Comparison of ENCODE assay signal across 16 cellular contexts in the genomic region with DNA sequence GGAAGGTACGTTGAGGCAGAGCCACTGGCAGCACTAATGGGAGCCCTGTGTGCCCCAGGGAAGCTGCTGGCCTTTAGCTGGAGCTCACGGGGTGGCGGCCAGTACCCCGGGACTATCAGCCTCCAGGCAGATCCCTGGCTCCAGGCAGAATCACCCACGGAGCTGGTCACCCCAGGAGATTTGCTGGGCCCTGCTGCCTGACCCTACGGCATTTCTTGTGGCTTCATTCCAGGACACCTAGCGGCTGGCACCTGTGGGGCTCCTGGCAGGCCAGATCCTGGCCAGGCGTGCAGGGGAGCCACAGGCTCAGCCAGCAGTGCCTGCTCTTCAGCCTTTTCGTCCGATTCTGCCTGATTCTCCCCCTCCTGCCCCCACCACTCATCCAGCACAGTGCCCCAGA. TPM values are rescaled to one million over a fixed set of nuclear protein-coding genes. Genes with fewer than 3 reads are reported as not detected.
DNase-seq lines count a peak whose midpoint lies in the region; ATAC-seq and TF ChIP-seq lines count a peak whose summit lies in the region.
"Had no signal": no experiment of that assay in that cellular context is flagged by ENCODE, and none has a peak within 500 bp of the region (broad histone marks: within the 10 kb centered on the region; RNA-seq: fewer than 3 reads in every experiment).

No MANE protein-coding gene starts in this region.

- peak overlapping the region; percentile 8; the same call in 1 of the 2 replicates for H4K5ac ChIP-seq in IMR-90 (ENCODE audit: low read depth, low read length)

- peak overlapping the region; percentile 64; the same call in 1 of the 2 replicates for H3K4ac ChIP-seq in IMR-90 (ENCODE audit: low read depth, low read length)

- no peak overlapping the region for H3K56ac ChIP-seq in IMR-90 (ENCODE audit: extremely low read depth, insufficient read depth, low read length)

- H2BK120ac ChIP-seq in IMR-90 (ENCODE audit: low read depth, low read length) = peak overlapping the region; percentile 49

- H3K79me2 ChIP-seq in mammary epithelial cell (ENCODE audit: insufficient read depth, low read length) = no peaks in the 10 kb centered on the region

- H2AK9ac ChIP-seq in IMR-90 (replicated peaks; ENCODE audit: low read depth, low read length, poor library complexity) = no peak overlapping the region

- no peaks in the 10 kb centered on the region for H3K36me3 ChIP-seq in BLaER1 treated with 17β-estradiol and CSF1 and Interleukin-3, amounts not matched to agents 10 nM and 100 nM
- H3K36me3 ChIP-seq in IMR-90 (ENCODE audit: control insufficient read depth, insufficient read depth, low read length) = no peaks in the 10 kb centered on the region
- no peaks in the 10 kb centered on the region for H3K36me3 ChIP-seq in mammary epithelial cell (ENCODE audit: insufficient read depth, low read length)
- H3K36me3 ChIP-seq in mucosa of descending colon (ENCODE audit: low read depth) = no peaks in the 10 kb centered on the region
- H3K36me3 ChIP-seq: heart left ventricle, neutrophil had no signal

- no peak overlapping the region; the same call in 1 of the 2 replicates for H2AK5ac ChIP-seq in IMR-90 (ENCODE audit: low read depth, low read length)

- dilution Hi-C loops in IMR-90 (cut with HindIII; ENCODE audit: low sequenced_read_pairs, unreplicated experiment) = no loop called here
- dilution Hi-C loops in mammary epithelial cell (cut with HindIII; ENCODE audit: low sequenced_read_pairs) = no loop called here

- peak overlapping the region in 1 of 2 experiments; percentile 82; a peak in 2 of 4 replicates for H4K8ac ChIP-seq in IMR-90 (ENCODE audit: low read depth in 2 of 2, low read length in 2 of 2)

- H3K27me3 ChIP-seq in BLaER1 treated with 17β-estradiol and CSF1 and Interleukin-3, amounts not matched to agents 10 nM and 100 nM = peaks cover 0 to 33% (median 11%) of the 10 kb centered on the region in 11 experiments; a peak in 15 of 22 replicates
- H3K27me3 ChIP-seq in IMR-90 (ENCODE audit: control insufficient read depth, insufficient read depth, low read length) (peaks cover 6% of the 10 kb centered on the region), mammary epithelial cell (ENCODE audit: insufficient read depth, low read length) (no peaks in the 10 kb centered on the region)

- CTCF ChIA-PET in IMR-90 (lab: Yijun Ruan, JAX) (interaction anchor here (2.2 kb wide), 1 partner anchor 11 kb away, joined by 8 read pairs; no protein-coding TSS in a partner anchor), mammary epithelial cell (lab: Charles Lee; ENCODE audit: low non-redundant PET) (no interaction called here)

- peaks cover 42 to 84% (median 80%) of the 10 kb centered on the region in 10 experiments for H3K4me1 ChIP-seq in BLaER1 treated with 17β-estradiol and CSF1 and Interleukin-3, amounts not matched to agents 10 nM and 100 nM
- H3K4me1 ChIP-seq in IMR-90 (ENCODE audit: control insufficient read depth, insufficient read depth, low read length) (peaks cover 12% of the 10 kb centered on the region), mammary epithelial cell (ENCODE audit: insufficient read depth, low read length) (peaks cover 67% of the 10 kb centered on the region), mucosa of descending colon (ENCODE audit: low read depth) (no peaks in the 10 kb centered on the region)

- H4K20me1 ChIP-seq in BLaER1 treated with 17β-estradiol and CSF1 and Interleukin-3, amounts not matched to agents 10 nM and 100 nM = peaks cover 0 to 14% (median 0%) of the 10 kb centered on the region in 11 experiments; a peak in 3 of 22 replicates
- H4K20me1 ChIP-seq in IMR-90 (ENCODE audit: insufficient read depth, low read length) (no peaks in the 10 kb centered on the region), mammary epithelial cell (ENCODE audit: insufficient read depth, low read length) (no peaks in the 10 kb centered on the region)

- no peak overlapping the region; the same call in 1 of the 2 replicates for H3K14ac ChIP-seq in IMR-90 (replicated peaks; ENCODE audit: low read depth, low read length)

- H3K4me3 ChIP-seq in BLaER1 treated with 17β-estradiol and CSF1 and Interleukin-3, amounts not matched to agents 10 nM and 100 nM = no peak overlapping the region
- no peak overlapping the region for H3K4me3 ChIP-seq in IMR-90 (ENCODE audit: insufficient read depth, low read depth, low read length)
- H3K4me3 ChIP-seq in mammary epithelial cell (replicated peaks in 1 of 3; ENCODE audit: insufficient read depth in 1 of 3, low read depth in 2 of 3, low read length in 3 of 3) = no peak overlapping the region
- H3K4me3 ChIP-seq in mucosa of descending colon = no peak overlapping the region
- H3K4me3 ChIP-seq: heart left ventricle had no signal

- in situ Hi-C loops in IMR-90 (cut with MboI; ENCODE audit: low sequenced_read_pairs) = no loop called here
- in situ Hi-C loops in mammary epithelial cell (cut with MboI; ENCODE audit: low sequenced_read_pairs in 2 of 2) = no loop called here

- POLR2A ChIA-PET in IMR-90 (lab: Charles Lee; ENCODE audit: unreplicated experiment) = no interaction called here

- H3K18ac ChIP-seq in IMR-90 (ENCODE audit: low read depth, low read length) = no peak overlapping the region

- TF ChIP-seq POLR2A in IMR-90 (IDR thresholded peaks at IDR 0.05; ENCODE audit: low read depth, low read length) = no peak

- H2BK5ac ChIP-seq in IMR-90 (ENCODE audit: low read depth, low read length, poor library complexity, severe bottlenecking) = no peak overlapping the region

- H3K9ac ChIP-seq in BLaER1 treated with 17β-estradiol and CSF1 and Interleukin-3, amounts not matched to agents 10 nM and 100 nM = peak overlapping the region in 3 of 11 experiments; percentile 23 to 45 (median 25); a peak in 3 of 22 replicates
- H3K9ac ChIP-seq in IMR-90 (ENCODE audit: low read depth, low read length) (no peak overlapping the region), mammary epithelial cell (ENCODE audit: insufficient read depth, low read length) (no peak overlapping the region)

- no peak overlapping the region for H3K27ac ChIP-seq in BLaER1 treated with 17β-estradiol and CSF1 and Interleukin-3, amounts not matched to agents 10 nM and 100 nM
- H3K27ac ChIP-seq in IMR-90 (ENCODE audit: insufficient read depth, low read length) (no peak overlapping the region), mammary epithelial cell (ENCODE audit: insufficient read depth, low read depth, low read length) (no peak overlapping the region)
- H3K27ac ChIP-seq: heart left ventricle, neutrophil had no signal

- WGBS in IMR-90 (ENCODE audit: extremely low coverage in 2 of 2, insufficient read length in 1 of 2), 2 experiments = 79% methylated on average over 8 of the region's 10 CpGs; no CpG with 5 or more reads in 1 of the 2 experiments
- 50% methylated on average over 6 of the region's 10 CpGs for WGBS in mammary epithelial cell (ENCODE audit: low coverage, missing lambda C conversion rate)

- DNase-seq in IMR-90 (no peak), mammary epithelial cell (no peak), mucosa of descending colon (peak in 2 of 3 donors; percentile 17 to 28), NCI-H526 treated with DMSO at 0.1 percent for 48 hours (lab: John Stamatoyannopoulos, UW) (no peak), GM19240 (ENCODE audit: insufficient read length, low spot score) (no peak), cerebellum (ENCODE audit: low spot score) (no peak)
- DNase-seq: heart left ventricle, PC-3 had no signal

- intact Hi-C loops in IMR-90 (cut with micrococcal nuclease) = no loop called here
- intact Hi-C loops in mammary epithelial cell (cut with micrococcal nuclease) = no loop called here
- intact Hi-C loops in mucosa of descending colon (cut with DNase I, micrococcal nuclease) = no loop called here

- TF ChIP-seq CTCF in IMR-90 (conservative IDR thresholded peaks at IDR 0.05; ENCODE audit: low read depth, low read length) = no peak
- TF ChIP-seq CTCF in mammary epithelial cell (conservative IDR thresholded peaks at IDR 0.05 in 1 of 2, IDR thresholded peaks at IDR 0.05 in 1 of 2; ENCODE audit: extremely low read depth in 1 of 2, insufficient read depth in 1 of 2, low read depth in 1 of 2, low read length in 2 of 2) = peak; percentile 8 to 33
- no peak for TF ChIP-seq CTCF in mucosa of descending colon (IDR thresholded peaks at IDR 0.05)

- peak overlapping the region; percentile 43; the same call in 2 of the 3 replicates for H2BK15ac ChIP-seq in IMR-90 (ENCODE audit: low read depth, low read length)

- peak overlapping the region; percentile 52 for H2BK20ac ChIP-seq in IMR-90 (ENCODE audit: low read depth, low read length)

- BruUV-seq in IMR-90 (replicated peaks; lab: Mats Ljungman, UMichigan) (no TSS peak), mammary epithelial cell (replicated peaks; lab: Mats Ljungman, UMichigan) (no TSS peak)

- no peaks in the 10 kb centered on the region for H3K79me1 ChIP-seq in IMR-90 (ENCODE audit: low read depth in 1 of 2, low read length in 2 of 2)

- no peak for TF ChIP-seq RAD21 in IMR-90 (IDR thresholded peaks at IDR 0.05; ENCODE audit: low read length)

- H3K9me3 ChIP-seq in BLaER1 treated with 17β-estradiol and CSF1 and Interleukin-3, amounts not matched to agents 10 nM and 100 nM (replicated peaks in 1 of 11) = no peaks in the 10 kb centered on the region
- no peaks in the 10 kb centered on the region for H3K9me3 ChIP-seq in IMR-90 (ENCODE audit: control insufficient read depth, insufficient read depth, low read length)
- H3K9me3 ChIP-seq in mammary epithelial cell (replicated peaks; ENCODE audit: insufficient read depth, low read length) = no peaks in the 10 kb centered on the region
- H3K9me3 ChIP-seq in mucosa of descending colon = no peaks in the 10 kb centered on the region
- H3K9me3 ChIP-seq: heart left ventricle, neutrophil had no signal

- peak overlapping the region; percentile 80 to 97 (median 91); a peak in 21 of 22 replicates for H3K4me2 ChIP-seq in BLaER1 treated with 17β-estradiol and CSF1 and Interleukin-3, amounts not matched to agents 10 nM and 100 nM
- no peak overlapping the region for H3K4me2 ChIP-seq in IMR-90 (ENCODE audit: low read depth, low read length)
- no peak overlapping the region for H3K4me2 ChIP-seq in mammary epithelial cell (ENCODE audit: insufficient read depth, low read depth, low read length)

- ATAC-seq in IMR-90 (ENCODE audit: low read depth) (no peak), mucosa of descending colon (no peak), HG03457 (IDR thresholded peaks at IDR 0.05; ENCODE audit: unreplicated experiment) (no peak)
- ATAC-seq: heart left ventricle, PC-3, sciatic nerve had no signal

- no peak overlapping the region for H3K23ac ChIP-seq in IMR-90 (ENCODE audit: low read depth, low read length)

- peaks cover 16% of the 10 kb centered on the region; the same call in 1 of the 2 replicates for H3K9me1 ChIP-seq in IMR-90 (ENCODE audit: insufficient read depth, low read length)

- H2AFZ ChIP-seq in IMR-90 (replicated peaks; ENCODE audit: low read length, poor library complexity) (no peak overlapping the region), mammary epithelial cell (ENCODE audit: low read depth, low read length) (no peak overlapping the region)

- peak overlapping the region; percentile 72 for H4K91ac ChIP-seq in IMR-90 (ENCODE audit: insufficient read depth, low read depth, low read length)

RNA-seq across cellular contexts. Expression of gene PADI1, which starts 7.1 kb away (rescaled TPM):
- total RNA-seq in IMR-90 (2012; rRNA removed) = not detected in 2 replicates
- 0.13 and 0.17 TPM in 2 replicates for polyA plus RNA-seq in IMR-90 (2012; rRNA removed)
- 0.04 TPM in 1 of 2 replicates, not detected in the other for polyA plus RNA-seq in IMR-90 (2012; cell fraction: cytosol; rRNA removed)
- polyA plus RNA-seq in IMR-90 (2012; cell fraction: nucleus; rRNA removed; ENCODE audit: low replicate concordance) = 0.14 and 0.21 TPM in 2 replicates
- under 1 TPM; 0.17 to 0.40 TPM for total RNA-seq in mammary epithelial cell
- polyA plus RNA-seq in mammary epithelial cell = 0.32 TPM
- polyA minus RNA-seq in mammary epithelial cell = not detected
- total RNA-seq in mucosa of descending colon = under 1 TPM; 0.25 to 0.65 (median 0.38) TPM
- 0.18 TPM for total RNA-seq in cerebellum
- total RNA-seq: activated naive CD4-positive, alpha-beta T cell treated with anti-CD3 and anti-CD28 coated beads, Interleukin-2, amount 50 U/mL, for 72 hours; fibroblast of lung; heart left ventricle; mesenteric fat pad; sciatic nerve; subcutaneous adipose tissue had no signal
- polyA plus RNA-seq: fibroblast of lung had no signal

RNA-seq across cellular contexts. Expression of gene PADI3, which starts 36.9 kb away (rescaled TPM):
- total RNA-seq in IMR-90 (2012; rRNA removed) (not detected in 2 replicates), mammary epithelial cell (1 to 10 TPM; 1.3 to 7.7 TPM), mucosa of descending colon (under 1 TPM in 2 of 3 donors, not detected in 1; 0.09 to 0.17 TPM), cerebellum (not detected)
- polyA plus RNA-seq in IMR-90 (2012; rRNA removed) (not detected in 2 replicates), mammary epithelial cell (6.9 TPM)
- polyA plus RNA-seq in IMR-90 (2012; cell fraction: cytosol; rRNA removed) = not detected in 2 replicates
- polyA plus RNA-seq in IMR-90 (2012; cell fraction: nucleus; rRNA removed; ENCODE audit: low replicate concordance) = 0.01 and 0.03 TPM in 2 replicates
- polyA minus RNA-seq in mammary epithelial cell = 15.9 TPM
- total RNA-seq: activated naive CD4-positive, alpha-beta T cell treated with anti-CD3 and anti-CD28 coated beads, Interleukin-2, amount 50 U/mL, for 72 hours; fibroblast of lung; heart left ventricle; mesenteric fat pad; sciatic nerve; subcutaneous adipose tissue had no signal
- polyA plus RNA-seq: fibroblast of lung, heart left ventricle had no signal

Comparison
In these comparisons a context has a peak if more than half of its experiments do, and no peak if none do; other contexts are left out.
1. H3K4me2 ChIP-seq: peak in BLaER1 treated with 17β-estradiol and CSF1 and Interleukin-3, amounts not matched to agents 10 nM and 100 nM (11 of 11); none in IMR-90 (single experiment) and mammary epithelial cell (single experiment).
2. DNase-seq: peak in mucosa of descending colon (2 of 3); none in IMR-90 (single experiment), mammary epithelial cell (single experiment), NCI-H526 treated with DMSO at 0.1 percent for 48 hours (single experiment), GM19240 (single experiment) and cerebellum (single experiment).
3. CTCF ChIP-seq: peak in mammary epithelial cell (2 of 2); none in IMR-90 (single experiment) and mucosa of descending colon (single experiment).